ENCODE assay signal across 14 cellular contexts in the genomic region with DNA sequence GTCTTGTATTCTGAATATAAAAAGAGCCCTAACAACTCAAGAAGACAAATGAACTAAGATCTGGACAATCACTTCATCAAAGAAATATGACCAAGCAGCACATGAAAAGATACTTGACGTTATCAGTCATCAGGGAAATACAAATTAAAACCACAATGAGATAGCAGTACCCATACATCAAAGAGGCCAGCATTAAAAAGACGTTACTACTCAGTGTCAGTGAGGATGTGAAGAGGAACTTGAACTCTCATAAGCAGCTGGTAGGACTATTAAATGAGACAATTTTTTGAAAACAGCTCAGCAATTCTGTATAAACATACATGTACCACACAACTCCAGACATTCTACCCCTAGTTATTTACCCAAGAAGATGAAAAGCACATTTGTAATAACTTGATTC. TPM values are rescaled to one million over a fixed set of nuclear protein-coding genes. Genes with fewer than 3 reads are reported as not detected.
DNase-seq lines count a peak whose midpoint lies in the region; ATAC-seq and TF ChIP-seq lines count a peak whose summit lies in the region.
"Had no signal": no experiment of that assay in that cellular context is flagged by ENCODE, and none has a peak within 500 bp of the region (broad histone marks: within the 10 kb centered on the region; RNA-seq: fewer than 3 reads in every experiment).

No MANE protein-coding gene starts in this region.

- H3K9ac ChIP-seq in smooth muscle cell (ENCODE audit: low read depth): no peak overlapping the region

- H3K4me3 Mint-ChIP-seq in activated CD8-positive, alpha-beta T cell treated with anti-CD3 and anti-CD28 coated beads for 36 hours: no peak overlapping the region
- no peak overlapping the region for H3K4me3 Mint-ChIP-seq in activated CD8-positive, alpha-beta T cell treated with anti-CD3 and anti-CD28 coated beads, Interleukin-2, amount 10 ng/mL, durations not matched to agents 7 days and 5 days
- H3K4me3 Mint-ChIP-seq in central memory CD8-positive, alpha-beta T cell: no peak overlapping the region
- H3K4me3 Mint-ChIP-seq: T-cell had no signal

- peaks cover 18% of the 10 kb centered on the region for H3K4me1 ChIP-seq in smooth muscle cell (ENCODE audit: low read depth)

- no peaks in the 10 kb centered on the region for H3K27me3 Mint-ChIP-seq in activated CD8-positive, alpha-beta T cell treated with anti-CD3 and anti-CD28 coated beads for 36 hours
- H3K27me3 Mint-ChIP-seq in activated CD8-positive, alpha-beta T cell treated with anti-CD3 and anti-CD28 coated beads, Interleukin-2, amount 10 ng/mL, durations not matched to agents 7 days and 5 days (ENCODE audit: low read depth): peaks cover 4% of the 10 kb centered on the region
- peaks cover 19% of the 10 kb centered on the region for H3K27me3 Mint-ChIP-seq in central memory CD8-positive, alpha-beta T cell
- H3K27me3 Mint-ChIP-seq: T-cell had no signal

- CTCF ChIA-PET in activated CD8-positive, alpha-beta T cell treated with anti-CD3 and anti-CD28 coated beads for 36 hours (lab: Charles Lee): interaction anchor here (1.8 kb wide), 1 partner anchor 46 kb away, joined by 4 read pairs; no protein-coding TSS in a partner anchor
- CTCF ChIA-PET in activated CD8-positive, alpha-beta T cell treated with anti-CD3 and anti-CD28 coated beads, Interleukin-2, amount 10 ng/mL, durations not matched to agents 7 days and 5 days (lab: Charles Lee): no interaction called here

- peak; percentile 37 for ATAC-seq in activated CD8-positive, alpha-beta T cell treated with anti-CD3 and anti-CD28 coated beads for 36 hours
- ATAC-seq in activated CD8-positive, alpha-beta T cell treated with anti-CD3 and anti-CD28 coated beads, Interleukin-2, amount 10 ng/mL, durations not matched to agents 7 days and 5 days: no peak
- peak; percentile 67 for ATAC-seq in central memory CD8-positive, alpha-beta T cell (replicated peaks; ENCODE audit: extremely low read depth, poor library complexity, severe bottlenecking)
- ATAC-seq in GM19395 (IDR thresholded peaks at IDR 0.05; ENCODE audit: unreplicated experiment) (no peak), HG03342 (IDR thresholded peaks at IDR 0.05; ENCODE audit: unreplicated experiment) (no peak)
- ATAC-seq: left ventricle myocardium superior had no signal

- no peaks in the 10 kb centered on the region for H3K36me3 Mint-ChIP-seq in activated CD8-positive, alpha-beta T cell treated with anti-CD3 and anti-CD28 coated beads for 36 hours (ENCODE audit: low read depth)
- H3K36me3 Mint-ChIP-seq in activated CD8-positive, alpha-beta T cell treated with anti-CD3 and anti-CD28 coated beads, Interleukin-2, amount 10 ng/mL, durations not matched to agents 7 days and 5 days (ENCODE audit: low read depth): no peaks in the 10 kb centered on the region
- H3K36me3 Mint-ChIP-seq in central memory CD8-positive, alpha-beta T cell (ENCODE audit: insufficient read depth): peaks cover 2% of the 10 kb centered on the region
- H3K36me3 Mint-ChIP-seq: T-cell had no signal

- POLR2A ChIA-PET in activated CD8-positive, alpha-beta T cell treated with anti-CD3 and anti-CD28 coated beads for 36 hours (lab: Charles Lee): no interaction called here
- POLR2A ChIA-PET in activated CD8-positive, alpha-beta T cell treated with anti-CD3 and anti-CD28 coated beads, Interleukin-2, amount 10 ng/mL, durations not matched to agents 7 days and 5 days (lab: Charles Lee): no interaction called here

- TF ChIP-seq CTCF in activated CD8-positive, alpha-beta T cell treated with anti-CD3 and anti-CD28 coated beads for 36 hours (IDR thresholded peaks at IDR 0.05): no peak
- TF ChIP-seq CTCF in smooth muscle cell (IDR thresholded peaks at IDR 0.05; ENCODE audit: borderline replicate concordance, insufficient read depth, poor library complexity, severe bottlenecking): no peak

- WGBS in smooth muscle cell (ENCODE audit: low lambda C conversion rate): 11% methylated on average over 2 of the region's 2 CpGs

- peaks cover 4% of the 10 kb centered on the region for H3K4me1 Mint-ChIP-seq in activated CD8-positive, alpha-beta T cell treated with anti-CD3 and anti-CD28 coated beads for 36 hours (ENCODE audit: low read depth)
- peaks cover 5% of the 10 kb centered on the region for H3K4me1 Mint-ChIP-seq in activated CD8-positive, alpha-beta T cell treated with anti-CD3 and anti-CD28 coated beads, Interleukin-2, amount 10 ng/mL, durations not matched to agents 7 days and 5 days (ENCODE audit: low read depth)
- H3K4me1 Mint-ChIP-seq in central memory CD8-positive, alpha-beta T cell: peaks cover 8% of the 10 kb centered on the region

- H3K79me2 ChIP-seq in smooth muscle cell (ENCODE audit: low read depth): peaks cover 97% of the 10 kb centered on the region

- no peak overlapping the region for H3K27ac Mint-ChIP-seq in activated CD8-positive, alpha-beta T cell treated with anti-CD3 and anti-CD28 coated beads for 36 hours
- no peak overlapping the region for H3K27ac Mint-ChIP-seq in activated CD8-positive, alpha-beta T cell treated with anti-CD3 and anti-CD28 coated beads, Interleukin-2, amount 10 ng/mL, durations not matched to agents 7 days and 5 days
- no peak overlapping the region for H3K27ac Mint-ChIP-seq in central memory CD8-positive, alpha-beta T cell (ENCODE audit: low read depth)
- H3K27ac Mint-ChIP-seq: T-cell had no signal

- H3K4me2 ChIP-seq in smooth muscle cell: peak overlapping the region; percentile 58

- no peak overlapping the region for H3K4me3 ChIP-seq in smooth muscle cell
- H3K4me3 ChIP-seq: dorsolateral prefrontal cortex, spleen had no signal

- H3K9me3 Mint-ChIP-seq in activated CD8-positive, alpha-beta T cell treated with anti-CD3 and anti-CD28 coated beads for 36 hours: no peaks in the 10 kb centered on the region
- no peaks in the 10 kb centered on the region for H3K9me3 Mint-ChIP-seq in activated CD8-positive, alpha-beta T cell treated with anti-CD3 and anti-CD28 coated beads, Interleukin-2, amount 10 ng/mL, durations not matched to agents 7 days and 5 days (ENCODE audit: insufficient read depth)
- H3K9me3 Mint-ChIP-seq in central memory CD8-positive, alpha-beta T cell: no peaks in the 10 kb centered on the region
- H3K9me3 Mint-ChIP-seq: T-cell had no signal

- intact Hi-C loops in activated CD8-positive, alpha-beta T cell treated with anti-CD3 and anti-CD28 coated beads for 36 hours (cut with micrococcal nuclease): no loop called here

- peaks cover 14% of the 10 kb centered on the region for H3K36me3 ChIP-seq in smooth muscle cell (ENCODE audit: low read depth)
- H3K36me3 ChIP-seq: neutrophil had no signal

- H3K27ac ChIP-seq in smooth muscle cell (ENCODE audit: low read depth): peak overlapping the region; percentile 70
- H3K27ac ChIP-seq: dorsolateral prefrontal cortex, neutrophil, spleen had no signal

- no peak overlapping the region for H2AFZ ChIP-seq in smooth muscle cell (ENCODE audit: low read depth)

- peaks cover 28% of the 10 kb centered on the region for H3F3A ChIP-seq in smooth muscle cell (ENCODE audit: low read depth)

- DNase-seq in activated CD8-positive, alpha-beta T cell treated with anti-CD3 and anti-CD28 coated beads for 36 hours: no peak
- DNase-seq in activated CD8-positive, alpha-beta T cell treated with anti-CD3 and anti-CD28 coated beads, Interleukin-2, amount 10 ng/mL, durations not matched to agents 7 days and 5 days: no peak
- DNase-seq in M059J (ENCODE audit: low read depth) (peak; percentile 64), smooth muscle cell (lab: John Stamatoyannopoulos, UW; ENCODE audit: unreplicated experiment) (no peak)
- no peak for DNase-seq in central memory CD8-positive, alpha-beta T cell (ENCODE audit: low spot score in 2 of 2)
- DNase-seq in activated CD4-positive, alpha-beta T cell treated with anti-CD3 and anti-CD28 coated beads, Interleukin-2, amount 50 U/mL, for 1 hour: no peak
- DNase-seq: activated CD8-positive, alpha-beta memory T cell treated with anti-CD3 and anti-CD28 coated beads for 24 hours; dorsolateral prefrontal cortex; left ventricle myocardium superior; spleen; T-cell had no signal

- no peaks in the 10 kb centered on the region for H3K9me3 ChIP-seq in smooth muscle cell (replicated peaks; ENCODE audit: low read depth)
- H3K9me3 ChIP-seq: neutrophil, spleen had no signal

- H4K20me1 ChIP-seq in smooth muscle cell (ENCODE audit: low read depth): peaks cover 79% of the 10 kb centered on the region

- H3K27me3 ChIP-seq in smooth muscle cell (ENCODE audit: low read depth): no peaks in the 10 kb centered on the region
- H3K27me3 ChIP-seq: dorsolateral prefrontal cortex, neutrophil, spleen had no signal

RNA-seq across cellular contexts. Expression of gene FERMT2, which starts 55.9 kb away (rescaled TPM):
- total RNA-seq in activated CD8-positive, alpha-beta T cell treated with anti-CD3 and anti-CD28 coated beads for 36 hours: 1 to 10 TPM in 1 of 2 experiments, under 1 TPM in 1; 0.77 to 1.0 TPM
- not detected for total RNA-seq in activated CD8-positive, alpha-beta T cell treated with anti-CD3 and anti-CD28 coated beads, Interleukin-2, amount 10 ng/mL, durations not matched to agents 7 days and 5 days
- total RNA-seq in M059J (2014; rRNA removed; shearing (Covaris generic)): 64.2 and 80.1 TPM in 2 replicates
- 271 and 287 TPM in 2 replicates for total RNA-seq in smooth muscle cell
- 112 and 113 TPM in 2 replicates for polyA plus RNA-seq in smooth muscle cell

Comparison
In these comparisons a context has a peak if more than half of its experiments do, and no peak if none do; other contexts are left out.
1. ATAC-seq: peak in activated CD8-positive, alpha-beta T cell treated with anti-CD3 and anti-CD28 coated beads for 36 hours (single experiment) and central memory CD8-positive, alpha-beta T cell (single experiment); none in activated CD8-positive, alpha-beta T cell treated with anti-CD3 and anti-CD28 coated beads, Interleukin-2, amount 10 ng/mL, durations not matched to agents 7 days and 5 days (single experiment), GM19395 (single experiment) and HG03342 (single experiment).
2. RNA of gene FERMT2, which starts 55.9 kb away (total RNA-seq): 271 to 287 TPM in smooth muscle cell and 64.2 to 80.1 TPM in M059J; 0.77 to 1.0 TPM in activated CD8-positive, alpha-beta T cell treated with anti-CD3 and anti-CD28 coated beads for 36 hours and not detected in activated CD8-positive, alpha-beta T cell treated with anti-CD3 and anti-CD28 coated beads, Interleukin-2, amount 10 ng/mL, durations not matched to agents 7 days and 5 days; every median in the first group is over 10 times any median in the second.